Comparison of ENCODE assay signal across 20 cellular contexts in genomic region chr6:1839315-1839714, GRCh38.
"Had no signal": no experiment of that assay in that cellular context is flagged by ENCODE, and none has a peak within 500 bp of the region (broad histone marks: within the 10 kb centered on the region; RNA-seq: fewer than 3 reads in every experiment).

No MANE protein-coding gene starts in this region.

- H3K4me3 Mint-ChIP-seq: activated CD8-positive, alpha-beta memory T cell treated with anti-CD3 and anti-CD28 coated beads, Interleukin-2, amount 10 ng/mL, durations not matched to agents 7 days and 5 days; activated naive CD4-positive, alpha-beta T cell treated with anti-CD3 and anti-CD28 coated beads, Interleukin-2, amount 10 ng/mL, durations not matched to agents 7 days and 5 days; endodermal cell; naive thymus-derived CD4-positive, alpha-beta T cell had no signal

- H3K27ac ChIP-seq: dorsolateral prefrontal cortex, gastroesophageal sphincter, parathyroid adenoma, uterus had no signal

- H3K27me3 ChIP-seq: dorsolateral prefrontal cortex, gastroesophageal sphincter, tibial nerve, uterus had no signal

- H3K36me3 ChIP-seq: gastroesophageal sphincter, tibial nerve, uterus had no signal

- H3K4me3 ChIP-seq: dorsolateral prefrontal cortex, gastroesophageal sphincter, mucosa of descending colon, tibial nerve, uterus had no signal

- H3K27me3 Mint-ChIP-seq: activated CD8-positive, alpha-beta memory T cell treated with anti-CD3 and anti-CD28 coated beads, Interleukin-2, amount 10 ng/mL, durations not matched to agents 7 days and 5 days; activated naive CD4-positive, alpha-beta T cell treated with anti-CD3 and anti-CD28 coated beads, Interleukin-2, amount 10 ng/mL, durations not matched to agents 7 days and 5 days; naive thymus-derived CD4-positive, alpha-beta T cell had no signal

- H3K4me1 ChIP-seq: parathyroid adenoma, uterus had no signal

- H3K9ac ChIP-seq: parathyroid adenoma had no signal

- H3K9me3 ChIP-seq: gastroesophageal sphincter, mucosa of descending colon, tibial nerve, uterus had no signal

- H3K4me1 Mint-ChIP-seq: activated CD8-positive, alpha-beta memory T cell treated with anti-CD3 and anti-CD28 coated beads, Interleukin-2, amount 10 ng/mL, durations not matched to agents 7 days and 5 days; activated naive CD4-positive, alpha-beta T cell treated with anti-CD3 and anti-CD28 coated beads, Interleukin-2, amount 10 ng/mL, durations not matched to agents 7 days and 5 days; naive thymus-derived CD4-positive, alpha-beta T cell had no signal

- FAIRE-seq: astrocyte had no signal

- H3K36me3 Mint-ChIP-seq: activated CD8-positive, alpha-beta memory T cell treated with anti-CD3 and anti-CD28 coated beads, Interleukin-2, amount 10 ng/mL, durations not matched to agents 7 days and 5 days; activated naive CD4-positive, alpha-beta T cell treated with anti-CD3 and anti-CD28 coated beads, Interleukin-2, amount 10 ng/mL, durations not matched to agents 7 days and 5 days had no signal

- H3K27ac Mint-ChIP-seq: activated CD8-positive, alpha-beta memory T cell treated with anti-CD3 and anti-CD28 coated beads, Interleukin-2, amount 10 ng/mL, durations not matched to agents 7 days and 5 days; activated naive CD4-positive, alpha-beta T cell treated with anti-CD3 and anti-CD28 coated beads, Interleukin-2, amount 10 ng/mL, durations not matched to agents 7 days and 5 days; endodermal cell; naive thymus-derived CD4-positive, alpha-beta T cell had no signal

- H3K79me2 ChIP-seq: parathyroid adenoma had no signal

- DNase-seq: activated CD4-positive, alpha-beta T cell treated with anti-CD3 and anti-CD28 coated beads, Interleukin-2, amount 50 U/mL, for 48 hours; activated CD4-positive, CD25-positive, alpha-beta regulatory T cell treated with anti-CD3 and anti-CD28 coated beads, Interleukin-2, amount 50 U/mL, for 72 hours; activated CD8-positive, alpha-beta memory T cell treated with anti-CD3 and anti-CD28 coated beads, Interleukin-2, amount 10 ng/mL, durations not matched to agents 7 days and 5 days; activated naive CD4-positive, alpha-beta T cell treated with anti-CD3 and anti-CD28 coated beads, Interleukin-2, amount 10 ng/mL, durations not matched to agents 7 days and 5 days; activated T-cell treated with anti-CD3 and anti-CD28 coated beads, Interleukin-2, amount 50 U/mL, for 1 hour; dorsolateral prefrontal cortex; endodermal cell; erythroblast; left colon; mucosa of descending colon; naive thymus-derived CD4-positive, alpha-beta T cell; stimulated activated CD4-positive, alpha-beta T cell treated with anti-CD3 and anti-CD28 coated beads, Interleukin-15, amount 100 ng/mL, for 24 hours; stimulated activated CD4-positive, alpha-beta T cell treated with anti-CD3 and anti-CD28 coated beads, Interleukin-4, amount 100 ng/mL, for 1 hour; stimulated activated naive CD4-positive, alpha-beta T cell; T1000; uterus had no signal

- ATAC-seq: activated CD8-positive, alpha-beta memory T cell treated with anti-CD3 and anti-CD28 coated beads, Interleukin-2, amount 10 ng/mL, durations not matched to agents 7 days and 5 days; gastroesophageal sphincter; left colon; mucosa of descending colon; naive thymus-derived CD4-positive, alpha-beta T cell had no signal

- H3K9me3 Mint-ChIP-seq: activated naive CD4-positive, alpha-beta T cell treated with anti-CD3 and anti-CD28 coated beads, Interleukin-2, amount 10 ng/mL, durations not matched to agents 7 days and 5 days; endodermal cell; naive thymus-derived CD4-positive, alpha-beta T cell had no signal

- H2AFZ ChIP-seq: parathyroid adenoma had no signal
